In the genomic region with DNA sequence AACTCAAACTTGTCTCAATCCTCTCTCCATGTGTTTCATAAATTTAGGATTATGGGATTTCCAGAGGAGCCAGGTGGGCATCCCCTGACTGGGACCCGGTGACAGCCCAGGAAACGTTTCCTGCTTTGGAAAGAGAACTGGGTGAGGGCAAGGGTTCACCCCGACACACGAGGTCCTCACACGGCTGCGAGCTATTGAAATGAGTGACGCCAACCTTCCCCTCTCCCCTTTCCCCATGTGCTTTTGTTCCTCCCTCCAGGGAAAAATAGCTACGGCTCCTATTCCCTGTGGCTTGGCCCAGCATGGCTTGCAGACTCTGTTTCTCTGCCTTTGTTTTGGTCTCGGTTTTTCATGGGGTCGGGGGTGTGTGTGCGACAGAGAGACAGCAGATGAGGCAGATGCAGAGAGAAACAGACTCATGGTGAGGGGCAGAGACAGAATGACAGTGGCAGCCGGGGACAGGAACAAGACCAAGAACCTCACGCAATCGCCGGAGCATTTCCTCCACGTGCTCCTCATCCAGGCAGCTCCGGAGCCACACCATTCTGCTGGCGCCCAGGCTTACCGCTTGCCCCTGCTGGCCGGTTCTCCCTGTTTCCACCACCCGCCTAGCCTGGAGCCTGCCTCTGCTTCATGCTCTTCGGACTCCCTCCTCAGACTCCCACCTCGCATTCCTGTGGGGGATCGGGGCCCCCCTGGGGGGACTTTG, we compare ENCODE assay signal across 19 cellular contexts.
DNase-seq lines count a peak whose midpoint lies in the region; ATAC-seq and TF ChIP-seq lines count a peak whose summit lies in the region.
"Had no signal": no experiment of that assay in that cellular context is flagged by ENCODE, and none has a peak within 500 bp of the region (broad histone marks: within the 10 kb centered on the region; RNA-seq: fewer than 3 reads in every experiment).

No MANE protein-coding gene starts in this region.

- intact Hi-C loops in right lobe of liver (cut with DNase I), result no loop called here

- H3K4me3 ChIP-seq in choroid plexus epithelial cell (ENCODE audit: low read depth, low read length) (no peak overlapping the region), right lobe of liver (no peak overlapping the region)
- H3K4me3 ChIP-seq: A549, MG63, smooth muscle cell, tibial nerve had no signal

- ATAC-seq in right lobe of liver (peak; percentile 45 to 56 (median 48)), GM21526 (IDR thresholded peaks at IDR 0.05; ENCODE audit: low FRiP score, unreplicated experiment) (no peak)
- ATAC-seq: stimulated activated memory B cell treated with anti-CD40 and anti-IgM and Interleukin-4, amounts not matched to agents 10 μg/mL and 1 μg/mL and 100 μg/mL, for 72 hours had no signal

- H3K4me1 ChIP-seq in right lobe of liver, result no peaks in the 10 kb centered on the region
- H3K4me1 ChIP-seq: A549 had no signal

- no peaks in the 10 kb centered on the region for H3K27me3 ChIP-seq in right lobe of liver
- H3K27me3 ChIP-seq: MG63 had no signal

- H3K36me3 ChIP-seq in right lobe of liver, result no peaks in the 10 kb centered on the region
- H3K36me3 ChIP-seq: MG63, tibial nerve had no signal

- no peaks in the 10 kb centered on the region for H3K9me3 ChIP-seq in right lobe of liver
- H3K9me3 ChIP-seq: A549, MG63, tibial nerve had no signal

- TF ChIP-seq CTCF in choroid plexus epithelial cell (conservative IDR thresholded peaks at IDR 0.05; ENCODE audit: low read depth, low read length) (no peak), right lobe of liver (IDR thresholded peaks at IDR 0.05) (no peak)

- WGBS in right lobe of liver (ENCODE audit: insufficient coverage, low coverage, low lambda C conversion rate, missing lambda C conversion rate), result 49% methylated on average over 19 of the region's 24 CpGs

- no peak for TF ChIP-seq POLR2A in right lobe of liver (IDR thresholded peaks at IDR 0.05)

- H3K27ac ChIP-seq in right lobe of liver (no peak overlapping the region), temporal lobe (ENCODE audit: low read depth, low read length) (peak overlapping the region; percentile 24)
- H3K27ac ChIP-seq: A549, tibial nerve had no signal

- peak; percentile 57 for DNase-seq in activated effector memory CD4-positive, alpha-beta T cell treated with anti-CD3 and anti-CD28 coated beads, Interleukin-2, amount 50 U/mL, for 16 hours
- DNase-seq in activated effector memory CD4-positive, alpha-beta T cell treated with Interleukin-2 at 50 U/mL for 16 hours, result no peak
- DNase-seq in choroid plexus epithelial cell (ENCODE audit: low read depth) (peak; percentile 21), right lobe of liver (peak in 1 of 3 donors; percentile 21), NAMALWA (ENCODE audit: low spot score) (no peak), hippocampal formation (lab: John Stamatoyannopoulos, UW) (no peak)
- DNase-seq: CD4-positive, alpha-beta T cell; DND-41; H7; MG63; NCI-H774; occipital lobe; T-helper 2 cell had no signal

Comparison
In these comparisons a context has a peak if more than half of its experiments do, and no peak if none do; other contexts are left out.
1. DNase-seq: peak in activated effector memory CD4-positive, alpha-beta T cell treated with anti-CD3 and anti-CD28 coated beads, Interleukin-2, amount 50 U/mL, for 16 hours (single experiment) and choroid plexus epithelial cell (single experiment); none in activated effector memory CD4-positive, alpha-beta T cell treated with Interleukin-2 at 50 U/mL for 16 hours (single experiment), NAMALWA (single experiment) and hippocampal formation (0 of 2).